2 cellular contexts compared by ENCODE assay signal in genomic region chr6:129700666-129701065, GRCh38.
TF ChIP-seq lines count a peak whose summit lies in the region.

No MANE protein-coding gene starts in this region.

TF ChIP-seq in HepG2, 621 proteins besides CTCF, POLR2A, EP300 and RAD21:
- TF ChIP-seq, protein P1, sequence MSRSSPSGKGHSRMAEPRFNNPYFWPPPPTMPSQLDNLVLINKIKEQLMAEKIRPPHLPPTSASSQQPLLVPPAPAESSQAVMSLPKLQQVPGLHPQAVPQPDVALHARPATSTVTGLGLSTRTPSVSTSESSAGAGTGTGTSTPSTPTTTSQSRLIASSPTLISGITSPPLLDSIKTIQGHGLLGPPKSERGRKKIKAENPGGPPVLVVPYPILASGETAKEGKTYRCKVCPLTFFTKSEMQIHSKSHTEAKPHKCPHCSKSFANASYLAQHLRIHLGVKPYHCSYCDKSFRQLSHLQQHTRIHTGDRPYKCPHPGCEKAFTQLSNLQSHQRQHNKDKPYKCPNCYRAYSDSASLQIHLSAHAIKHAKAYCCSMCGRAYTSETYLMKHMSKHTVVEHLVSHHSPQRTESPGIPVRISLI (CRISPR knock-in tag; IDR thresholded peaks at IDR 0.05; ENCODE audit: borderline replicate concordance), result no peak
- TF ChIP-seq JUN (CRISPR knock-in tag; IDR thresholded peaks at IDR 0.05) (no peak), ZSCAN22 (CRISPR knock-in tag; IDR thresholded peaks at IDR 0.05) (no peak), ZNF276 (CRISPR knock-in tag; IDR thresholded peaks at IDR 0.05; ENCODE audit: low read depth) (no peak), MAFF (IDR thresholded peaks at IDR 0.05; ENCODE audit: low read depth, low read length) (no peak), SAFB2 (CRISPR knock-in tag; IDR thresholded peaks at IDR 0.05; ENCODE audit: borderline replicate concordance, low read depth) (no peak), SETDB1 (CRISPR knock-in tag; IDR thresholded peaks at IDR 0.05; ENCODE audit: borderline replicate concordance) (no peak), ELF3 (CRISPR knock-in tag; IDR thresholded peaks at IDR 0.05) (no peak), SMAD1 (CRISPR knock-in tag; IDR thresholded peaks at IDR 0.05; ENCODE audit: borderline replicate concordance, low read depth) (no peak)
- TF ChIP-seq, protein P2, sequence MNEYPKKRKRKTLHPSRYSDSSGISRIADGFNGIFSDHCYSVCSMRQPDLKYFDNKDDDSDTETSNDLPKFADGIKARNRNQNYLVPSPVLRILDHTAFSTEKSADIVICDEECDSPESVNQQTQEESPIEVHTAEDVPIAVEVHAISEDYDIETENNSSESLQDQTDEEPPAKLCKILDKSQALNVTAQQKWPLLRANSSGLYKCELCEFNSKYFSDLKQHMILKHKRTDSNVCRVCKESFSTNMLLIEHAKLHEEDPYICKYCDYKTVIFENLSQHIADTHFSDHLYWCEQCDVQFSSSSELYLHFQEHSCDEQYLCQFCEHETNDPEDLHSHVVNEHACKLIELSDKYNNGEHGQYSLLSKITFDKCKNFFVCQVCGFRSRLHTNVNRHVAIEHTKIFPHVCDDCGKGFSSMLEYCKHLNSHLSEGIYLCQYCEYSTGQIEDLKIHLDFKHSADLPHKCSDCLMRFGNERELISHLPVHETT (CRISPR knock-in tag; conservative IDR thresholded peaks at IDR 0.05), result no peak

TF ChIP-seq in GM12878, 131 proteins besides CTCF, POLR2A, EP300 and RAD21:
- TF ChIP-seq, protein P3, sequence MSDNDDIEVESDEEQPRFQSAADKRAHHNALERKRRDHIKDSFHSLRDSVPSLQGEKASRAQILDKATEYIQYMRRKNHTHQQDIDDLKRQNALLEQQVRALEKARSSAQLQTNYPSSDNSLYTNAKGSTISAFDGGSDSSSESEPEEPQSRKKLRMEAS (IDR thresholded peaks at IDR 0.05; ENCODE audit: low read depth, low read length), result no peak
- no peak for TF ChIP-seq ESRRA (IDR thresholded peaks at IDR 0.05; ENCODE audit: low read length)
- no peak for TF ChIP-seq USF2 (IDR thresholded peaks at IDR 0.05; ENCODE audit: borderline replicate concordance, low read depth, low read length)
- TF ChIP-seq HDGF (IDR thresholded peaks at IDR 0.05), result no peak
- TF ChIP-seq, protein P4, sequence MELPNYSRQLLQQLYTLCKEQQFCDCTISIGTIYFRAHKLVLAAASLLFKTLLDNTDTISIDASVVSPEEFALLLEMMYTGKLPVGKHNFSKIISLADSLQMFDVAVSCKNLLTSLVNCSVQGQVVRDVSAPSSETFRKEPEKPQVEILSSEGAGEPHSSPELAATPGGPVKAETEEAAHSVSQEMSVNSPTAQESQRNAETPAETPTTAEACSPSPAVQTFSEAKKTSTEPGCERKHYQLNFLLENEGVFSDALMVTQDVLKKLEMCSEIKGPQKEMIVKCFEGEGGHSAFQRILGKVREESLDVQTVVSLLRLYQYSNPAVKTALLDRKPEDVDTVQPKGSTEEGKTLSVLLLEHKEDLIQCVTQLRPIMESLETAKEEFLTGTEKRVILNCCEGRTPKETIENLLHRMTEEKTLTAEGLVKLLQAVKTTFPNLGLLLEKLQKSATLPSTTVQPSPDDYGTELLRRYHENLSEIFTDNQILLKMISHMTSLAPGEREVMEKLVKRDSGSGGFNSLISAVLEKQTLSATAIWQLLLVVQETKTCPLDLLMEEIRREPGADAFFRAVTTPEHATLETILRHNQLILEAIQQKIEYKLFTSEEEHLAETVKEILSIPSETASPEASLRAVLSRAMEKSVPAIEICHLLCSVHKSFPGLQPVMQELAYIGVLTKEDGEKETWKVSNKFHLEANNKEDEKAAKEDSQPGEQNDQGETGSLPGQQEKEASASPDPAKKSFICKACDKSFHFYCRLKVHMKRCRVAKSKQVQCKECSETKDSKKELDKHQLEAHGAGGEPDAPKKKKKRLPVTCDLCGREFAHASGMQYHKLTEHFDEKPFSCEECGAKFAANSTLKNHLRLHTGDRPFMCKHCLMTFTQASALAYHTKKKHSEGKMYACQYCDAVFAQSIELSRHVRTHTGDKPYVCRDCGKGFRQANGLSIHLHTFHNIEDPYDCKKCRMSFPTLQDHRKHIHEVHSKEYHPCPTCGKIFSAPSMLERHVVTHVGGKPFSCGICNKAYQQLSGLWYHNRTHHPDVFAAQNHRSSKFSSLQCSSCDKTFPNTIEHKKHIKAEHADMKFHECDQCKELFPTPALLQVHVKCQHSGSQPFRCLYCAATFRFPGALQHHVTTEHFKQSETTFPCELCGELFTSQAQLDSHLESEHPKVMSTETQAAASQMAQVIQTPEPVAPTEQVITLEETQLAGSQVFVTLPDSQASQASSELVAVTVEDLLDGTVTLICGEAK (IDR thresholded peaks at IDR 0.05; ENCODE audit: borderline replicate concordance), result no peak
- TF ChIP-seq EZH2 (IDR thresholded peaks at IDR 0.05; ENCODE audit: borderline replicate concordance, control insufficient read depth, low read depth, low read length), result no peak
- TF ChIP-seq ZNF24 (IDR thresholded peaks at IDR 0.05), result peak; percentile 83
- TF ChIP-seq YY1 (IDR thresholded peaks at IDR 0.05; ENCODE audit: low read depth, low read length), result no peak
